ENCODE assay signal across 23 cellular contexts in the genomic region with DNA sequence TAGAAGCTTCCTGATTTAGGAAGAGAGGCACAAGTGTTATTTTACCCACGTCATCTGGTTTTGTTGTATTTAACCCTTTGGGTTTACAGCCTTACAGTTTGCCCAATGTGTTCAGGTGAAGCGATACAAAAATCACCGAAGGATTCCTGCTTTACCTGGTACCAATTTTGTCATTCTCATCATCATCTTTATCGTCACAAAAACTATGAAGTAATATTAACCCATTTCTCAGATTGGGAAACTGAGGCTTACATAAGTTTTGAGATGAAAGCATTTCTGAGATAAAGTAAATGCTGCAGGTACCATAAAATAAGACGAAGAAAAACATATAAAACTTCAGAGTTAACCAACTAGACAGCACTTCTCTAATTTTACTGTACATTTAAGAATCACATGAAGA.
DNase-seq lines count a peak whose midpoint lies in the region; ATAC-seq, FAIRE-seq and TF ChIP-seq lines count a peak whose summit lies in the region.
"Had no signal": no experiment of that assay in that cellular context is flagged by ENCODE, and none has a peak within 500 bp of the region (broad histone marks: within the 10 kb centered on the region; RNA-seq: fewer than 3 reads in every experiment).

No MANE protein-coding gene starts in this region.

- no peaks in the 10 kb centered on the region for H3K9me2 ChIP-seq in SK-N-SH

- H2AK5ac ChIP-seq in H1 (ENCODE audit: low read depth, low read length), result no peak overlapping the region

- H2AFZ ChIP-seq in H1 (ENCODE audit: low read length) (no peak overlapping the region), SK-N-SH (ENCODE audit: low read depth) (no peak overlapping the region)

- H3K9me3 Mint-ChIP-seq in activated T-cell treated with anti-CD3 and anti-CD28 coated beads, Interleukin-2, amount 50 U/mL, for 72 hours, result no peaks in the 10 kb centered on the region
- no peaks in the 10 kb centered on the region for H3K9me3 Mint-ChIP-seq in activated T-cell treated with anti-CD3 and anti-CD28 coated beads, Interleukin-2, amount 50 U/mL, for 24 hours
- H3K9me3 Mint-ChIP-seq in activated naive CD8-positive, alpha-beta T cell (ENCODE audit: low read depth), result no peaks in the 10 kb centered on the region
- no peaks in the 10 kb centered on the region for H3K9me3 Mint-ChIP-seq in activated naive CD8-positive, alpha-beta T cell treated with anti-CD3 and anti-CD28 coated beads for 36 hours
- H3K9me3 Mint-ChIP-seq in activated T-helper 17 cell treated with anti-CD3 and anti-CD28 coated beads, Interleukin-2, amount 50 U/mL, for 72 hours, result no peaks in the 10 kb centered on the region
- H3K9me3 Mint-ChIP-seq: CD4-positive, alpha-beta T cell; CD8-positive, alpha-beta T cell had no signal

- peak overlapping the region in 1 of 2 donors; percentile 39 for H3K4me3 Mint-ChIP-seq in activated T-cell treated with anti-CD3 and anti-CD28 coated beads, Interleukin-2, amount 50 U/mL, for 72 hours
- H3K4me3 Mint-ChIP-seq in activated T-cell treated with anti-CD3 and anti-CD28 coated beads, Interleukin-2, amount 50 U/mL, for 24 hours, result no peak overlapping the region
- no peak overlapping the region for H3K4me3 Mint-ChIP-seq in activated naive CD8-positive, alpha-beta T cell
- H3K4me3 Mint-ChIP-seq in activated naive CD8-positive, alpha-beta T cell treated with anti-CD3 and anti-CD28 coated beads for 36 hours, result no peak overlapping the region
- H3K4me3 Mint-ChIP-seq in activated T-helper 17 cell treated with anti-CD3 and anti-CD28 coated beads, Interleukin-2, amount 50 U/mL, for 72 hours, result peak overlapping the region; percentile 34
- H3K4me3 Mint-ChIP-seq: B cell; CD4-positive, alpha-beta T cell; CD8-positive, alpha-beta T cell had no signal

- 88% methylated on average over 5 of the region's 5 CpGs; no CpG with 5 or more reads in 1 of the 2 experiments for WGBS in H1 (ENCODE audit: extremely low coverage in 1 of 2, insufficient coverage in 1 of 2, insufficient read length in 1 of 2, insufficient replicate concordance in 2 of 2, low coverage in 1 of 2, low lambda C conversion rate in 2 of 2, missing lambda C conversion rate in 1 of 2), 2 experiments
- 2% methylated on average over 5 of the region's 5 CpGs for WGBS in SK-N-SH (ENCODE audit: low lambda C conversion rate)

- TF ChIP-seq RAD21 in H1 (IDR thresholded peaks at IDR 0.05 in 1 of 2, conservative IDR thresholded peaks at IDR 0.05 in 1 of 2; ENCODE audit: low read depth in 2 of 2, low read length in 2 of 2), result no peak
- no peak for TF ChIP-seq RAD21 in SK-N-SH (IDR thresholded peaks at IDR 0.05; ENCODE audit: low read length)

- H2BK15ac ChIP-seq in H1 (ENCODE audit: low read length), result no peak overlapping the region

- H3K79me1 ChIP-seq in H1 (ENCODE audit: low read depth, low read length), result no peaks in the 10 kb centered on the region

- H3K27me3 Mint-ChIP-seq in activated T-cell treated with anti-CD3 and anti-CD28 coated beads, Interleukin-2, amount 50 U/mL, for 72 hours (ENCODE audit: low read depth), result no peaks in the 10 kb centered on the region
- H3K27me3 Mint-ChIP-seq in activated T-cell treated with anti-CD3 and anti-CD28 coated beads, Interleukin-2, amount 50 U/mL, for 24 hours, result no peaks in the 10 kb centered on the region
- H3K27me3 Mint-ChIP-seq in activated naive CD8-positive, alpha-beta T cell, result no peaks in the 10 kb centered on the region
- no peaks in the 10 kb centered on the region for H3K27me3 Mint-ChIP-seq in activated naive CD8-positive, alpha-beta T cell treated with anti-CD3 and anti-CD28 coated beads for 36 hours
- no peaks in the 10 kb centered on the region for H3K27me3 Mint-ChIP-seq in activated T-helper 17 cell treated with anti-CD3 and anti-CD28 coated beads, Interleukin-2, amount 50 U/mL, for 72 hours
- H3K27me3 Mint-ChIP-seq: CD4-positive, alpha-beta T cell had no signal

- no peak overlapping the region for H3K23ac ChIP-seq in H1 (ENCODE audit: insufficient read length)

- FAIRE-seq in H1 (lab: Jason Lieb, UNC), result no peak
- FAIRE-seq: A549, D721Med, G401.6, GM12891, GM19239 had no signal

- no peak overlapping the region for H3K56ac ChIP-seq in H1 (replicated peaks; ENCODE audit: insufficient read length, low read depth, low read length)

- no peak overlapping the region for H4K5ac ChIP-seq in H1 (ENCODE audit: insufficient read length, low read depth, low read length)

- H4K20me1 ChIP-seq in H1 (replicated peaks in 1 of 2; ENCODE audit: control insufficient read depth in 1 of 2, insufficient read depth in 2 of 2, low read length in 2 of 2), result no peaks in the 10 kb centered on the region
- H4K20me1 ChIP-seq in SK-N-SH (ENCODE audit: insufficient read depth), result no peaks in the 10 kb centered on the region

- H2BK12ac ChIP-seq in H1 (ENCODE audit: low read depth, low read length), result no peak overlapping the region

- H3K36me3 ChIP-seq in H1 (ENCODE audit: control insufficient read depth in 2 of 4, insufficient read depth in 4 of 4, low read length in 3 of 4) (no peaks in the 10 kb centered on the region), SK-N-SH (replicated peaks in 1 of 2; ENCODE audit: control insufficient read depth in 1 of 2, insufficient read depth in 2 of 2, low read length in 1 of 2) (no peaks in the 10 kb centered on the region)
- H3K36me3 ChIP-seq: BLaER1 treated with 17β-estradiol and CSF1 and Interleukin-3, amounts not matched to agents 10 nM and 100 nM had no signal

- H3K27me3 ChIP-seq in H1 (replicated peaks in 1 of 4; ENCODE audit: control insufficient read depth in 3 of 4, extremely low read depth in 1 of 4, insufficient read depth in 3 of 4, low read length in 3 of 4), result no peaks in the 10 kb centered on the region
- H3K27me3 ChIP-seq in SK-N-SH (ENCODE audit: insufficient read depth), result no peaks in the 10 kb centered on the region; the same call in 1 of the 2 replicates

- H3K4ac ChIP-seq in H1 (replicated peaks; ENCODE audit: insufficient read length, low read depth, low read length), result no peak overlapping the region

- CTCF ChIA-PET in H1 (lab: Charles Lee; ENCODE audit: partially characterized antibody) (interaction anchor here (1.3 to 1.7 kb wide), 2 partner anchors 55 to 79 kb away, joined by 3 to 4 read pairs; no protein-coding TSS in a partner anchor), SK-N-SH (lab: Yijun Ruan, JAX) (no interaction called here)

- no peak overlapping the region for H2BK20ac ChIP-seq in H1 (ENCODE audit: low read length)

- no peak overlapping the region for H4K8ac ChIP-seq in H1 (ENCODE audit: extremely low read depth, insufficient read depth, low read length)

- no peak overlapping the region for H2BK5ac ChIP-seq in H1 (ENCODE audit: low read depth, low read length)

- H3K9me3 ChIP-seq in H1 (ENCODE audit: insufficient read depth in 2 of 2, low read depth in 1 of 2, low read length in 1 of 2) (no peaks in the 10 kb centered on the region), SK-N-SH (no peaks in the 10 kb centered on the region)
- H3K9me3 ChIP-seq: A549; BLaER1 treated with 17β-estradiol and CSF1 and Interleukin-3, amounts not matched to agents 10 nM and 100 nM; Caco-2 had no signal

- no peak overlapping the region for H3K18ac ChIP-seq in H1 (ENCODE audit: extremely low read depth, low read length)

- peaks cover 49% of the 10 kb centered on the region for H3K4me1 Mint-ChIP-seq in activated T-cell treated with anti-CD3 and anti-CD28 coated beads, Interleukin-2, amount 50 U/mL, for 72 hours (ENCODE audit: low read depth)
- H3K4me1 Mint-ChIP-seq in activated T-cell treated with anti-CD3 and anti-CD28 coated beads, Interleukin-2, amount 50 U/mL, for 24 hours (ENCODE audit: low read depth), result peaks cover 46% of the 10 kb centered on the region
- H3K4me1 Mint-ChIP-seq in activated naive CD8-positive, alpha-beta T cell (ENCODE audit: low read depth), result peaks cover 46% of the 10 kb centered on the region
- H3K4me1 Mint-ChIP-seq in activated naive CD8-positive, alpha-beta T cell treated with anti-CD3 and anti-CD28 coated beads for 36 hours, result peaks cover 21% of the 10 kb centered on the region
- no peaks in the 10 kb centered on the region for H3K4me1 Mint-ChIP-seq in activated T-helper 17 cell treated with anti-CD3 and anti-CD28 coated beads, Interleukin-2, amount 50 U/mL, for 72 hours

- H3K23me2 ChIP-seq in H1 (ENCODE audit: low read depth, low read length), result no peaks in the 10 kb centered on the region

- no peak overlapping the region for H4K91ac ChIP-seq in H1 (replicated peaks; ENCODE audit: insufficient read length, low read length)

- TF ChIP-seq CTCF in H1 (IDR thresholded peaks at IDR 0.05; ENCODE audit: control extremely low read depth in 1 of 3, insufficient read depth in 1 of 3, low read depth in 1 of 3, low read length in 3 of 3) (no peak), SK-N-SH (IDR thresholded peaks at IDR 0.05) (no peak)

- no peak for TF ChIP-seq POLR2A in H1 (IDR thresholded peaks at IDR 0.05; ENCODE audit: control extremely low read depth in 1 of 2, low read depth in 2 of 2, low read length in 2 of 2)

- H3K9ac ChIP-seq in H1 (replicated peaks in 1 of 4; ENCODE audit: extremely low read depth in 1 of 4, low read depth in 3 of 4, low read length in 3 of 4), result no peak overlapping the region
- no peak overlapping the region for H3K9ac ChIP-seq in SK-N-SH
- H3K9ac ChIP-seq: BLaER1 treated with 17β-estradiol and CSF1 and Interleukin-3, amounts not matched to agents 10 nM and 100 nM had no signal

- no peak overlapping the region for H2BK120ac ChIP-seq in H1 (replicated peaks; ENCODE audit: low read depth, low read length)

- H3F3A ChIP-seq in SK-N-SH (replicated peaks; ENCODE audit: insufficient read depth), result no peaks in the 10 kb centered on the region

- no peak for TF ChIP-seq EP300 in H1 (IDR thresholded peaks at IDR 0.05; ENCODE audit: borderline replicate concordance in 1 of 2, low read depth in 2 of 2, low read length in 2 of 2)
- no peak for TF ChIP-seq EP300 in SK-N-SH (IDR thresholded peaks at IDR 0.05; ENCODE audit: borderline replicate concordance in 1 of 2, low read depth in 1 of 2, low read length in 1 of 2)

- H3K4me1 ChIP-seq in H1 (replicated peaks in 1 of 4; ENCODE audit: control insufficient read depth in 3 of 4, insufficient read depth in 4 of 4, low read length in 3 of 4) (no peaks in the 10 kb centered on the region), SK-N-SH (ENCODE audit: control insufficient read depth in 1 of 2, insufficient read depth in 2 of 2, low read depth in 1 of 2, low read length in 1 of 2) (no peaks in the 10 kb centered on the region)
- H3K4me1 ChIP-seq: A549, Caco-2 had no signal

- no peak for ATAC-seq in activated T-cell treated with anti-CD3 and anti-CD28 coated beads, Interleukin-2, amount 50 U/mL, for 72 hours (replicated peaks in 1 of 2)
- ATAC-seq in activated T-helper 17 cell treated with anti-CD3 and anti-CD28 coated beads, Interleukin-2, amount 50 U/mL, for 72 hours (replicated peaks), result no peak
- ATAC-seq: A549; CD8-positive, alpha-beta T cell had no signal

- POLR2A ChIA-PET in H1 (lab: Charles Lee; ENCODE audit: partially characterized antibody) (no interaction called here), SK-N-SH (lab: Yijun Ruan, JAX) (no interaction called here)

- DNase-seq in activated T-cell treated with anti-CD3 and anti-CD28 coated beads, Interleukin-2, amount 50 U/mL, for 72 hours, result no peak
- no peak for DNase-seq in activated T-cell treated with anti-CD3 and anti-CD28 coated beads, Interleukin-2, amount 50 U/mL, for 24 hours
- no peak for DNase-seq in activated naive CD8-positive, alpha-beta T cell treated with anti-CD3 and anti-CD28 coated beads for 36 hours
- DNase-seq in H1 (ENCODE audit: low read depth in 1 of 2, low spot score in 2 of 2) (no peak), SK-N-SH (no peak)
- DNase-seq: AML-193; Caco-2; Calu3; CD4-positive, alpha-beta T cell; CD8-positive, alpha-beta T cell; DMS79 treated with DMSO at 0.1 percent for 48 hours; GF-D8 had no signal

- H3K27ac Mint-ChIP-seq in activated T-cell treated with anti-CD3 and anti-CD28 coated beads, Interleukin-2, amount 50 U/mL, for 72 hours, result peak overlapping the region; percentile 38
- H3K27ac Mint-ChIP-seq in activated T-cell treated with anti-CD3 and anti-CD28 coated beads, Interleukin-2, amount 50 U/mL, for 24 hours, result no peak overlapping the region
- H3K27ac Mint-ChIP-seq in activated naive CD8-positive, alpha-beta T cell, result peak overlapping the region; percentile 3
- H3K27ac Mint-ChIP-seq in activated naive CD8-positive, alpha-beta T cell treated with anti-CD3 and anti-CD28 coated beads for 36 hours, result no peak overlapping the region
- no peak overlapping the region for H3K27ac Mint-ChIP-seq in activated T-helper 17 cell treated with anti-CD3 and anti-CD28 coated beads, Interleukin-2, amount 50 U/mL, for 72 hours
- H3K27ac Mint-ChIP-seq: B cell; CD4-positive, alpha-beta T cell; CD8-positive, alpha-beta T cell had no signal

- H3K79me2 ChIP-seq in H1 (ENCODE audit: control insufficient read depth in 1 of 2, insufficient read depth in 2 of 2, low read length in 2 of 2) (no peaks in the 10 kb centered on the region), SK-N-SH (ENCODE audit: insufficient read depth) (no peaks in the 10 kb centered on the region)

- H3K27ac ChIP-seq in H1 (ENCODE audit: low read depth, low read length) (no peak overlapping the region), SK-N-SH (ENCODE audit: low read depth in 2 of 2, low read length in 1 of 2) (no peak overlapping the region)
- H3K27ac ChIP-seq: 22Rv1; A549; BLaER1 treated with 17β-estradiol and CSF1 and Interleukin-3, amounts not matched to agents 10 nM and 100 nM; C4-2B had no signal

- no peak overlapping the region for H3K4me3 ChIP-seq in H1 (ENCODE audit: extremely low read depth in 1 of 4, insufficient read depth in 2 of 4, low read depth in 3 of 4, low read length in 4 of 4)
- H3K4me3 ChIP-seq in SK-N-SH (ENCODE audit: low read depth in 2 of 2, low read length in 1 of 2), result no peak overlapping the region
- H3K4me3 ChIP-seq: A549; BLaER1 treated with 17β-estradiol and CSF1 and Interleukin-3, amounts not matched to agents 10 nM and 100 nM had no signal

- H3K14ac ChIP-seq in H1 (ENCODE audit: insufficient read length), result no peak overlapping the region

- H3K4me2 ChIP-seq in H1 (ENCODE audit: insufficient read depth in 1 of 2, low read depth in 2 of 2, low read length in 2 of 2) (no peak overlapping the region), SK-N-SH (no peak overlapping the region)
- H3K4me2 ChIP-seq: A549 had no signal

- no peaks in the 10 kb centered on the region for H3K36me3 Mint-ChIP-seq in activated T-cell treated with anti-CD3 and anti-CD28 coated beads, Interleukin-2, amount 50 U/mL, for 72 hours (ENCODE audit: insufficient read depth in 2 of 2)
- no peaks in the 10 kb centered on the region for H3K36me3 Mint-ChIP-seq in activated T-cell treated with anti-CD3 and anti-CD28 coated beads, Interleukin-2, amount 50 U/mL, for 24 hours (ENCODE audit: low read depth)
- H3K36me3 Mint-ChIP-seq in activated naive CD8-positive, alpha-beta T cell, result no peaks in the 10 kb centered on the region
- H3K36me3 Mint-ChIP-seq in activated naive CD8-positive, alpha-beta T cell treated with anti-CD3 and anti-CD28 coated beads for 36 hours, result no peaks in the 10 kb centered on the region
- no peaks in the 10 kb centered on the region for H3K36me3 Mint-ChIP-seq in activated T-helper 17 cell treated with anti-CD3 and anti-CD28 coated beads, Interleukin-2, amount 50 U/mL, for 72 hours (ENCODE audit: low read depth)
- H3K36me3 Mint-ChIP-seq: CD8-positive, alpha-beta T cell had no signal

Comparison
In these comparisons a context has a peak if more than half of its experiments do, and no peak if none do; other contexts are left out.
1. H3K27ac Mint-ChIP-seq: peak in activated T-cell treated with anti-CD3 and anti-CD28 coated beads, Interleukin-2, amount 50 U/mL, for 72 hours (single experiment) and activated naive CD8-positive, alpha-beta T cell (single experiment); none in activated T-cell treated with anti-CD3 and anti-CD28 coated beads, Interleukin-2, amount 50 U/mL, for 24 hours (single experiment), activated naive CD8-positive, alpha-beta T cell treated with anti-CD3 and anti-CD28 coated beads for 36 hours (single experiment) and activated T-helper 17 cell treated with anti-CD3 and anti-CD28 coated beads, Interleukin-2, amount 50 U/mL, for 72 hours (single experiment).